In the genomic region with DNA sequence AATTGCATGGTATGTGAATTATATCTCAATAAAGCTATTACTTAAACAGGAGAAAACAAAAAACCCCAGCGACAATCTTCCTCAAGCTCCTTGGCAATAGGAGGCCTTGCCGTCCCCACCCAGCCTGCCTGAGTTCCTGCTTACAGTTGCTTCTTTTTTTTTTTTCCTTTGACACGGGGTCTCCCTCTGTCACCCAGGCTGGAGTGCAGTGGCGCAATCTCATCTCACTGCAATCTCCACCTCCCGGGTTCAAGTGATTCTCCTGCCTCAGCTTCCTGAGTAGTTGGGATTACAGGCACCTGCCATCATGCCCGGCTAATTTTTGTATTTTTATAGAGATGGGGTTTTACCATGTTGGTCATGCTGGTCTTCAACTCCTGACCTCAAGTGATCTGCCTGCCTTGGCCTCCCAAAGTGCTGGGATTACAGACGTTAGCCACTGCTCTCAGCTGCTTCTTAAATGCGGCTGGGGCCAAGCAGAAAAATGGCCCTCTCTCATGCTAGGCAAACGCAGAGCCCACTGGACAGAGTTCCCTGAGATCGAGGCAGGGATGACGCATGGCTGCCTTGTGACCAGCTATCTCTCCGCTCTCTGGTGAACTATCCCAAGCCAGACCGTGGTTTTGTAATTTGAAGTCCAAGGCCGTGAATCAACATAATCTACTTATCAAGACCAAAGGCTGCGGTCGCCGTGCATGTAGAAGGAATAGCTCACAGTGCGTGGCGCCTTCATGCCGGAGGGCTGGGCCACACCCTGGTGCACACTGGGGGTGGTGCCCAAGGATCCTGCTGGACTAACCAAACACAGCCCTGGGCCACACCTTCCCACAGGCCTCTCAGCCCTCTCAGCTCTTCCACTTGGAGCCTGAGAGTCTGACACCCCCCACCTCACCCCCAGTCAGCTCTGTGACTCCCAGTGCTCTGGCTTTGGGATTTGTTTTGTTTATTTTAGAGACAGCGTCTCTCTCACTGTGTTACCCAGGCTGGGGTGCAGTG, we compare ENCODE assay signal across 1 cellular context.
TF ChIP-seq lines count a peak whose summit lies in the region.

No MANE protein-coding gene starts in this region.

TF ChIP-seq in HEK293, 187 proteins besides CTCF, POLR2A, EP300 and RAD21 (continued from another document and continues in another):
- TF ChIP-seq, protein P1, sequence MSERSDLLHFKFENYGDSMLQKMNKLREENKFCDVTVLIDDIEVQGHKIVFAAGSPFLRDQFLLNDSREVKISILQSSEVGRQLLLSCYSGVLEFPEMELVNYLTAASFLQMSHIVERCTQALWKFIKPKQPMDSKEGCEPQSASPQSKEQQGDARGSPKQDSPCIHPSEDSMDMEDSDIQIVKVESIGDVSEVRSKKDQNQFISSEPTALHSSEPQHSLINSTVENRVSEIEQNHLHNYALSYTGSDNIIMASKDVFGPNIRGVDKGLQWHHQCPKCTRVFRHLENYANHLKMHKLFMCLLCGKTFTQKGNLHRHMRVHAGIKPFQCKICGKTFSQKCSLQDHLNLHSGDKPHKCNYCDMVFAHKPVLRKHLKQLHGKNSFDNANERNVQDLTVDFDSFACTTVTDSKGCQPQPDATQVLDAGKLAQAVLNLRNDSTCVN (tag by site-specific recombination; optimal IDR thresholded peaks at IDR 0.05), result no peak
- TF ChIP-seq ZNF521 (tag by site-specific recombination; IDR thresholded peaks at IDR 0.05), result no peak
- TF ChIP-seq ZNF555 (tag by site-specific recombination; conservative IDR thresholded peaks at IDR 0.05), result no peak
- no peak for TF ChIP-seq ZNF223 (tag by site-specific recombination; IDR thresholded peaks at IDR 0.05)
- no peak for TF ChIP-seq ATF2 (tag by site-specific recombination; IDR thresholded peaks at IDR 0.05; ENCODE audit: low read depth)
- TF ChIP-seq, protein P2, sequence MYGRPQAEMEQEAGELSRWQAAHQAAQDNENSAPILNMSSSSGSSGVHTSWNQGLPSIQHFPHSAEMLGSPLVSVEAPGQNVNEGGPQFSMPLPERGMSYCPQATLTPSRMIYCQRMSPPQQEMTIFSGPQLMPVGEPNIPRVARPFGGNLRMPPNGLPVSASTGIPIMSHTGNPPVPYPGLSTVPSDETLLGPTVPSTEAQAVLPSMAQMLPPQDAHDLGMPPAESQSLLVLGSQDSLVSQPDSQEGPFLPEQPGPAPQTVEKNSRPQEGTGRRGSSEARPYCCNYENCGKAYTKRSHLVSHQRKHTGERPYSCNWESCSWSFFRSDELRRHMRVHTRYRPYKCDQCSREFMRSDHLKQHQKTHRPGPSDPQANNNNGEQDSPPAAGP (tag by site-specific recombination; IDR thresholded peaks at IDR 0.05), result peak; percentile 65; the same call in 1 of the 2 replicates
- TF ChIP-seq, protein P3, sequence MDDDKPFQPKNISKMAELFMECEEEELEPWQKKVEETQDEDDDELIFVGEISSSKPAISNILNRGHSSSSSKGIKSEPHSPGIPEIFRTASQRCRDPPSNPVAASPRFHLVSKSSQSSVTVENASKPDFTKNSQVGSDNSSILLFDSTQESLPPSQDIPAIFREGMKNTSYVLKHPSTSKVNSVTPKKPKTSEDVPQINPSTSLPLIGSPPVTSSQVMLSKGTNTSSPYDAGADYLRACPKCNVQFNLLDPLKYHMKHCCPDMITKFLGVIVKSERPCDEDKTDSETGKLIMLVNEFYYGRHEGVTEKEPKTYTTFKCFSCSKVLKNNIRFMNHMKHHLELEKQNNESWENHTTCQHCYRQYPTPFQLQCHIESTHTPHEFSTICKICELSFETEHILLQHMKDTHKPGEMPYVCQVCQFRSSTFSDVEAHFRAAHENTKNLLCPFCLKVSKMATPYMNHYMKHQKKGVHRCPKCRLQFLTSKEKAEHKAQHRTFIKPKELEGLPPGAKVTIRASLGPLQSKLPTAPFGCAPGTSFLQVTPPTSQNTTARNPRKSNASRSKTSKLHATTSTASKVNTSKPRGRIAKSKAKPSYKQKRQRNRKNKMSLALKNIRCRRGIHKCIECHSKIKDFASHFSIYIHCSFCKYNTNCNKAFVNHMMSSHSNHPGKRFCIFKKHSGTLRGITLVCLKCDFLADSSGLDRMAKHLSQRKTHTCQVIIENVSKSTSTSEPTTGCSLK (tag by site-specific recombination; IDR thresholded peaks at IDR 0.05), result no peak
- no peak for TF ChIP-seq ZNF324 (tag by site-specific recombination; IDR thresholded peaks at IDR 0.05)
- TF ChIP-seq SCRT2 (tag by site-specific recombination; IDR thresholded peaks at IDR 0.05), result no peak
- TF ChIP-seq ZNF704 (tag by site-specific recombination; IDR thresholded peaks at IDR 0.05), result no peak
- no peak for TF ChIP-seq ZEB2 (tag by site-specific recombination; IDR thresholded peaks at IDR 0.05)
- TF ChIP-seq ZNF354C (tag by site-specific recombination; IDR thresholded peaks at IDR 0.05; ENCODE audit: borderline replicate concordance, low read depth), result no peak
- TF ChIP-seq ZNF48 (tag by site-specific recombination; IDR thresholded peaks at IDR 0.05), result no peak
- TF ChIP-seq ZNF677 (tag by site-specific recombination; IDR thresholded peaks at IDR 0.05), result no peak
- no peak for TF ChIP-seq KLF16 (tag by site-specific recombination; IDR thresholded peaks at IDR 0.05)
- TF ChIP-seq ZNF391 (tag by site-specific recombination; IDR thresholded peaks at IDR 0.05; ENCODE audit: borderline replicate concordance, low read depth), result no peak
- TF ChIP-seq TCF7L2 (IDR thresholded peaks at IDR 0.05; ENCODE audit: borderline replicate concordance, low read depth, low read length), result peak; percentile 89
- no peak for TF ChIP-seq ZFP37 (tag by site-specific recombination; IDR thresholded peaks at IDR 0.05)
- TF ChIP-seq ZBTB11 (tag by site-specific recombination; conservative IDR thresholded peaks at IDR 0.05; ENCODE audit: low read depth), result no peak
- no peak for TF ChIP-seq SETDB1 (IDR thresholded peaks at IDR 0.05; ENCODE audit: insufficient read length, low read length)
- no peak for TF ChIP-seq ZNF843 (tag by site-specific recombination; IDR thresholded peaks at IDR 0.05)
- TF ChIP-seq, protein P4, sequence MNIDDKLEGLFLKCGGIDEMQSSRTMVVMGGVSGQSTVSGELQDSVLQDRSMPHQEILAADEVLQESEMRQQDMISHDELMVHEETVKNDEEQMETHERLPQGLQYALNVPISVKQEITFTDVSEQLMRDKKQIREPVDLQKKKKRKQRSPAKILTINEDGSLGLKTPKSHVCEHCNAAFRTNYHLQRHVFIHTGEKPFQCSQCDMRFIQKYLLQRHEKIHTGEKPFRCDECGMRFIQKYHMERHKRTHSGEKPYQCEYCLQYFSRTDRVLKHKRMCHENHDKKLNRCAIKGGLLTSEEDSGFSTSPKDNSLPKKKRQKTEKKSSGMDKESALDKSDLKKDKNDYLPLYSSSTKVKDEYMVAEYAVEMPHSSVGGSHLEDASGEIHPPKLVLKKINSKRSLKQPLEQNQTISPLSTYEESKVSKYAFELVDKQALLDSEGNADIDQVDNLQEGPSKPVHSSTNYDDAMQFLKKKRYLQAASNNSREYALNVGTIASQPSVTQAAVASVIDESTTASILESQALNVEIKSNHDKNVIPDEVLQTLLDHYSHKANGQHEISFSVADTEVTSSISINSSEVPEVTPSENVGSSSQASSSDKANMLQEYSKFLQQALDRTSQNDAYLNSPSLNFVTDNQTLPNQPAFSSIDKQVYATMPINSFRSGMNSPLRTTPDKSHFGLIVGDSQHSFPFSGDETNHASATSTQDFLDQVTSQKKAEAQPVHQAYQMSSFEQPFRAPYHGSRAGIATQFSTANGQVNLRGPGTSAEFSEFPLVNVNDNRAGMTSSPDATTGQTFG (tag by site-specific recombination; IDR thresholded peaks at IDR 0.05; ENCODE audit: borderline replicate concordance), result no peak
- TF ChIP-seq ZIC2 (tag by site-specific recombination; IDR thresholded peaks at IDR 0.05), result peak; percentile 36
- TF ChIP-seq ZSCAN4 (tag by site-specific recombination; IDR thresholded peaks at IDR 0.05), result no peak
- TF ChIP-seq ZNF140 (tag by site-specific recombination; IDR thresholded peaks at IDR 0.05), result no peak
- TF ChIP-seq ZBTB49 (tag by site-specific recombination; IDR thresholded peaks at IDR 0.05; ENCODE audit: low read depth), result no peak
- no peak for TF ChIP-seq ZNF10 (tag by site-specific recombination; IDR thresholded peaks at IDR 0.05)
